ENCODE assay signal across 10 cellular contexts in genomic region chr1:40160806-40161124, GRCh38. TPM values are rescaled to one million over a fixed set of nuclear protein-coding genes. Genes with fewer than 3 reads are reported as not detected.
DNase-seq lines count a peak whose midpoint lies in the region; ATAC-seq, FAIRE-seq and TF ChIP-seq lines count a peak whose summit lies in the region.
"Had no signal": no experiment of that assay in that cellular context is flagged by ENCODE, and none has a peak within 500 bp of the region (broad histone marks: within the 10 kb centered on the region; RNA-seq: fewer than 3 reads in every experiment).

No MANE protein-coding gene starts in this region.

- peaks cover 2% of the 10 kb centered on the region for H3K9me1 ChIP-seq in keratinocyte (ENCODE audit: control insufficient read depth, extremely low read depth, insufficient read depth, low read length)

- no peak overlapping the region for H2BK20ac ChIP-seq in H9 (ENCODE audit: low read depth, low read length, poor library complexity, severe bottlenecking)

- no peak overlapping the region for H3K56ac ChIP-seq in H9 (ENCODE audit: insufficient read length, low read depth, low read length)

- H2AFZ ChIP-seq in H9 (ENCODE audit: low read length) (peak overlapping the region; percentile 82), keratinocyte (ENCODE audit: control insufficient read depth, low read length) (peak overlapping the region; percentile 100)

- intact Hi-C loops in ascending aorta (cut with DNase I) = loop anchor here (1.0 to 10.0 kb wide), 4 partner anchors 97 to 1204 kb away; partner anchors contain the start of genes COL9A2, FOXO6 and SMAP2

- no peaks in the 10 kb centered on the region for H3K36me3 Mint-ChIP-seq in H9 (ENCODE audit: insufficient read depth in 1 of 3, low read depth in 3 of 3)

- H2AK5ac ChIP-seq in H9 (ENCODE audit: insufficient read length, low read length) = no peak overlapping the region

- no peak overlapping the region for H3K4ac ChIP-seq in H9 (ENCODE audit: low read depth, low read length)

- H4K91ac ChIP-seq in H9 (ENCODE audit: insufficient read length, low read depth, low read length) = no peak overlapping the region

- peak overlapping the region; percentile 59 for H3K18ac ChIP-seq in H9 (ENCODE audit: insufficient read length, low read depth, low read length)

- H3K9me3 ChIP-seq in H9 (ENCODE audit: control insufficient read depth, low read depth, low read length) = no peaks in the 10 kb centered on the region
- no peaks in the 10 kb centered on the region for H3K9me3 ChIP-seq in ascending aorta
- H3K9me3 ChIP-seq in keratinocyte (ENCODE audit: control insufficient read depth, low read depth, low read length) = no peaks in the 10 kb centered on the region
- H3K9me3 ChIP-seq in subcutaneous abdominal adipose tissue (ENCODE audit: control insufficient read depth in 5 of 5, low read length in 5 of 5) = no peaks in the 10 kb centered on the region

- dilution Hi-C loops in keratinocyte (cut with MboI; ENCODE audit: extremely low pct_ligation_motif_present, low sequenced_read_pairs) = no loop called here

- peak overlapping the region; percentile 53 for H3K4me2 ChIP-seq in H9 (ENCODE audit: insufficient read depth, insufficient read length, low read length)
- peak overlapping the region; percentile 100 for H3K4me2 ChIP-seq in keratinocyte (ENCODE audit: control insufficient read depth, extremely low read depth, insufficient read depth, low read depth, low read length)

- H3K79me2 ChIP-seq in H9 (ENCODE audit: insufficient read depth, low read length) (peaks cover 33% of the 10 kb centered on the region), keratinocyte (ENCODE audit: control insufficient read depth, insufficient read depth, low read length) (peaks cover 47% of the 10 kb centered on the region)

- H3K4me3 ChIP-seq in ascending aorta (peak overlapping the region; percentile 84 to 94), keratinocyte (ENCODE audit: control insufficient read depth in 2 of 3, extremely low read depth in 1 of 3, insufficient read depth in 2 of 3, low read depth in 1 of 3, low read length in 3 of 3) (peak overlapping the region; percentile 70 to 76 (median 71)), subcutaneous abdominal adipose tissue (ENCODE audit: low read depth in 1 of 5, low read length in 5 of 5) (peak overlapping the region; percentile 87 to 99 (median 98))

- peaks cover 9% of the 10 kb centered on the region for H3K23me2 ChIP-seq in H9 (ENCODE audit: insufficient read length, low read depth, low read length, poor library complexity, severe bottlenecking)

- H3K36me3 ChIP-seq in ascending aorta (no peaks in the 10 kb centered on the region), keratinocyte (ENCODE audit: control insufficient read depth in 2 of 2, extremely low read depth in 1 of 2, insufficient read depth in 2 of 2, low read length in 2 of 2) (no peaks in the 10 kb centered on the region), subcutaneous abdominal adipose tissue (ENCODE audit: control insufficient read depth in 5 of 5, insufficient read depth in 5 of 5, low read length in 5 of 5) (no peaks in the 10 kb centered on the region)

- H3K79me1 ChIP-seq in H9 (ENCODE audit: insufficient read depth, low read depth, low read length, poor library complexity, severe bottlenecking) = peaks cover 7% of the 10 kb centered on the region

- H4K20me1 ChIP-seq in H9 (ENCODE audit: control insufficient read depth, insufficient read depth, insufficient read length) = no peaks in the 10 kb centered on the region
- H4K20me1 ChIP-seq in keratinocyte (ENCODE audit: control insufficient read depth, extremely low read depth, insufficient read depth, low read length) = peaks cover 5% of the 10 kb centered on the region

- WGBS in H9 (ENCODE audit: extremely low coverage, insufficient read length, low lambda C conversion rate) = no CpG with 5 or more reads among the region's 7 CpGs

- H3K4me3 Mint-ChIP-seq in H9 = no peak overlapping the region
- H3K4me3 Mint-ChIP-seq: activated naive CD8-positive, alpha-beta T cell treated with anti-CD3 and anti-CD28 coated beads, Interleukin-2, amount 10 ng/mL, durations not matched to agents 7 days and 5 days had no signal

- H2BK120ac ChIP-seq in H9 (ENCODE audit: low read depth, low read length, poor library complexity, severe bottlenecking) = no peak overlapping the region

- H3K27ac Mint-ChIP-seq in H9 = peak overlapping the region; percentile 92 to 99 (median 99)
- H3K27ac Mint-ChIP-seq: activated naive CD8-positive, alpha-beta T cell treated with anti-CD3 and anti-CD28 coated beads, Interleukin-2, amount 10 ng/mL, durations not matched to agents 7 days and 5 days; progenitor cell of endocrine pancreas had no signal

- no peak overlapping the region for H3K14ac ChIP-seq in H9 (ENCODE audit: insufficient read depth, low read length)

- no peak overlapping the region for H2BK15ac ChIP-seq in H9 (ENCODE audit: low read depth, low read length)

- ATAC-seq in GM21576 (IDR thresholded peaks at IDR 0.05; ENCODE audit: unreplicated experiment) = no peak

- peaks cover 4% of the 10 kb centered on the region in 2 experiments for H3K4me1 Mint-ChIP-seq in H9

- no peak for TF ChIP-seq CTCF in H9 (conservative IDR thresholded peaks at IDR 0.05)
- TF ChIP-seq CTCF in ascending aorta (IDR thresholded peaks at IDR 0.05) = no peak
- TF ChIP-seq CTCF in keratinocyte (optimal IDR thresholded peaks at IDR 0.05 in 1 of 3, IDR thresholded peaks at IDR 0.05 in 1 of 3, conservative IDR thresholded peaks at IDR 0.05 in 1 of 3; ENCODE audit: extremely low read depth in 1 of 3, insufficient read depth in 2 of 3, low read length in 3 of 3) = no peak

- no peak overlapping the region for H2BK12ac ChIP-seq in H9 (ENCODE audit: insufficient read length, low read depth, low read length)

- H3K4me1 ChIP-seq in H9 (ENCODE audit: insufficient read depth, low read length) (no peaks in the 10 kb centered on the region; the same call in 1 of the 2 replicates), ascending aorta (peaks cover 7 to 8% of the 10 kb centered on the region in 2 donors), keratinocyte (ENCODE audit: control insufficient read depth, extremely low read depth, insufficient read depth, low read length) (peaks cover 11% of the 10 kb centered on the region), subcutaneous abdominal adipose tissue (ENCODE audit: control insufficient read depth in 5 of 5, insufficient read depth in 5 of 5, low read length in 5 of 5) (peaks cover 3 to 33% (median 29%) of the 10 kb centered on the region in 5 donors)

- no peak overlapping the region for H3T11ph ChIP-seq in H9 (ENCODE audit: low read length)

- no peak overlapping the region for H2BK5ac ChIP-seq in H9 (ENCODE audit: insufficient read length, low read length)

- H4K5ac ChIP-seq in H9 (ENCODE audit: insufficient read length, low read depth, low read length) = no peak overlapping the region

- DNase-seq in H9 (no peak), ascending aorta (ENCODE audit: low spot score in 2 of 2) (no peak), keratinocyte (ENCODE audit: low read depth, low spot score) (no peak), NCI-H187 treated with DMSO at 0.1 percent for 48 hours (lab: John Stamatoyannopoulos, UW) (no peak), amygdala (lab: John Stamatoyannopoulos, UW) (no peak), COLO829 (ENCODE audit: low spot score) (no peak)

- H3K9me3 Mint-ChIP-seq in H9 = no peaks in the 10 kb centered on the region; a peak in 1 of 5 replicates
- H3K9me3 Mint-ChIP-seq: activated naive CD8-positive, alpha-beta T cell treated with anti-CD3 and anti-CD28 coated beads, Interleukin-2, amount 10 ng/mL, durations not matched to agents 7 days and 5 days had no signal

- no peaks in the 10 kb centered on the region for H3K27me3 Mint-ChIP-seq in H9 (ENCODE audit: low read depth)
- H3K27me3 Mint-ChIP-seq: activated naive CD8-positive, alpha-beta T cell treated with anti-CD3 and anti-CD28 coated beads, Interleukin-2, amount 10 ng/mL, durations not matched to agents 7 days and 5 days; progenitor cell of endocrine pancreas had no signal

- H3K27me3 ChIP-seq in H9 (ENCODE audit: insufficient read depth, low read length) (no peaks in the 10 kb centered on the region), ascending aorta (no peaks in the 10 kb centered on the region), keratinocyte (ENCODE audit: control insufficient read depth, extremely low read depth, insufficient read depth, low read length) (no peaks in the 10 kb centered on the region), subcutaneous abdominal adipose tissue (ENCODE audit: control insufficient read depth in 5 of 5, insufficient read depth in 4 of 5, low read length in 5 of 5) (peaks cover 0 to 3% (median 0%) of the 10 kb centered on the region in 5 donors)

- peak overlapping the region; percentile 68 for H3K9ac ChIP-seq in H9 (ENCODE audit: extremely low read depth, insufficient read length, low read length)
- peak overlapping the region; percentile 99 for H3K9ac ChIP-seq in keratinocyte (ENCODE audit: control insufficient read depth, extremely low read depth, insufficient read depth, low read length)
- H3K9ac ChIP-seq in subcutaneous abdominal adipose tissue (ENCODE audit: low read length in 5 of 5) = peak overlapping the region; percentile 88 to 99 (median 99)

- no peak overlapping the region for H3K27ac ChIP-seq in H9 (ENCODE audit: insufficient read length, low read depth, low read length)
- peak overlapping the region; percentile 91 to 95 for H3K27ac ChIP-seq in ascending aorta
- peak overlapping the region; percentile 95 for H3K27ac ChIP-seq in keratinocyte (ENCODE audit: control insufficient read depth, insufficient read depth, low read length)
- peak overlapping the region; percentile 98 for H3K27ac ChIP-seq in subcutaneous abdominal adipose tissue (ENCODE audit: low read depth, low read length)

- no peak overlapping the region for H4K8ac ChIP-seq in H9 (replicated peaks; ENCODE audit: insufficient read length, low read depth, low read length)

- no peak overlapping the region for H3K23ac ChIP-seq in H9 (ENCODE audit: insufficient read length, low read depth, low read length)

- peak; percentile 13 for FAIRE-seq in keratinocyte (lab: Jason Lieb, UNC)

RNA-seq across cellular contexts. Expression of gene RLF, which starts 0.4 kb away (rescaled TPM):
- total RNA-seq in H9 (2021) (18.4 and 19.2 TPM in 2 replicates), ascending aorta (7.1 TPM)
- 7.0 to 10.7 TPM (median 7.5 TPM) in 3 replicates for polyA plus RNA-seq in keratinocyte
- 12.4 TPM for polyA plus RNA-seq in keratinocyte (2011; ENCODE audit: low read depth)
- polyA plus RNA-seq in keratinocyte (2011; cell fraction: cytosol; rRNA removed) = 3.3 and 7.5 TPM in 2 replicates
- polyA plus RNA-seq in keratinocyte (2011; cell fraction: nucleus; rRNA removed) = 13.1 and 15.0 TPM in 2 replicates
- polyA plus RNA-seq in keratinocyte (2012; ENCODE audit: low replicate concordance) = 8.0 and 17.1 TPM in 2 replicates
- 2.0 to 26.3 TPM (median 12.0 TPM) in 3 replicates for polyA minus RNA-seq in keratinocyte
- 8.1 TPM for polyA minus RNA-seq in keratinocyte (2011; cell fraction: cytosol; rRNA and poly(A)+ RNA removed)
- polyA minus RNA-seq in keratinocyte (2011; cell fraction: nucleus; rRNA and poly(A)+ RNA removed) = 16.9 and 32.9 TPM in 2 replicates
